In genomic region chr3:111498022-111498421, GRCh38 we compare ENCODE assay signal across 26 cellular contexts. TPM values are rescaled to one million over a fixed set of nuclear protein-coding genes. Genes with fewer than 3 reads are reported as not detected.
"Had no signal": no experiment of that assay in that cellular context is flagged by ENCODE, and none has a peak within 500 bp of the region (broad histone marks: within the 10 kb centered on the region; RNA-seq: fewer than 3 reads in every experiment).

No MANE protein-coding gene starts in this region.

- FAIRE-seq: keratinocyte had no signal

- H3K4me3 Mint-ChIP-seq: naive B cell; nephron; stimulated activated naive B cell treated with anti-CD40 and anti-IgM and Interleukin-4, amounts not matched to agents 10 μg/mL and 1 μg/mL and 100 μg/mL, for 72 hours; stimulated activated naive CD8-positive, alpha-beta T cell treated with anti-CD3 and anti-CD28 coated beads, Interleukin-15, amount 100 ng/mL, for 72 hours had no signal

- DNase-seq: effector memory CD4-positive, alpha-beta T cell; gastrocnemius medialis; heart right ventricle; hypothalamus; left cardiac atrium; left ventricle myocardium superior; mesendoderm; naive B cell; posterior cingulate gyrus; sigmoid colon; stimulated activated CD4-positive, alpha-beta T cell treated with anti-CD3 and anti-CD28 coated beads, Interleukin-2, amount 100 ng/mL, for 24 hours; stimulated activated CD4-positive, alpha-beta T cell treated with anti-CD3 and anti-CD28 coated beads, Interleukin-4, amount 100 ng/mL, for 4 hours; stimulated activated naive B cell treated with anti-CD40 and anti-IgM and Interleukin-4, amounts not matched to agents 10 μg/mL and 1 μg/mL and 100 μg/mL, for 72 hours; stimulated activated naive CD8-positive, alpha-beta T cell treated with anti-CD3 and anti-CD28 coated beads, Interleukin-15, amount 100 ng/mL, for 72 hours; testis had no signal

- H3K9me3 ChIP-seq: gastrocnemius medialis, neutrophil, sigmoid colon, testis had no signal

- H3K27ac ChIP-seq: epithelial cell of prostate, esophagus muscularis mucosa, gastrocnemius medialis, heart right ventricle, neutrophil, sigmoid colon, skin epidermis, testis, tibial nerve had no signal

- H3K36me3 ChIP-seq: esophagus muscularis mucosa, gastrocnemius medialis, heart right ventricle, neutrophil, sigmoid colon, tibial nerve had no signal

- H3K4me1 ChIP-seq: esophagus muscularis mucosa, gastrocnemius medialis, heart right ventricle, sigmoid colon, testis, tibial nerve had no signal

- H3K36me3 Mint-ChIP-seq: naive B cell; stimulated activated naive B cell treated with anti-CD40 and anti-IgM and Interleukin-4, amounts not matched to agents 10 μg/mL and 1 μg/mL and 100 μg/mL, for 72 hours had no signal

- H3K4me1 Mint-ChIP-seq: naive B cell; nephron; stimulated activated naive B cell treated with anti-CD40 and anti-IgM and Interleukin-4, amounts not matched to agents 10 μg/mL and 1 μg/mL and 100 μg/mL, for 72 hours; stimulated activated naive CD8-positive, alpha-beta T cell treated with anti-CD3 and anti-CD28 coated beads, Interleukin-15, amount 100 ng/mL, for 72 hours had no signal

- ATAC-seq: gastrocnemius medialis; heart right ventricle; left cardiac atrium; left ventricle myocardium superior; stimulated activated naive B cell treated with anti-CD40 and anti-IgM and Interleukin-4, amounts not matched to agents 10 μg/mL and 1 μg/mL and 100 μg/mL, for 72 hours; stimulated activated naive CD8-positive, alpha-beta T cell treated with anti-CD3 and anti-CD28 coated beads, Interleukin-15, amount 100 ng/mL, for 72 hours had no signal

- H3K27me3 Mint-ChIP-seq: stimulated activated naive B cell treated with anti-CD40 and anti-IgM and Interleukin-4, amounts not matched to agents 10 μg/mL and 1 μg/mL and 100 μg/mL, for 72 hours; stimulated activated naive CD8-positive, alpha-beta T cell treated with anti-CD3 and anti-CD28 coated beads, Interleukin-15, amount 100 ng/mL, for 72 hours had no signal

- H3K27me3 ChIP-seq: esophagus muscularis mucosa, gastrocnemius medialis, heart right ventricle, neutrophil, sigmoid colon, testis, tibial nerve had no signal

- H3K4me3 ChIP-seq: esophagus muscularis mucosa, gastrocnemius medialis, heart right ventricle, sigmoid colon, skin epidermis, testis, tibial nerve had no signal

- H3K27ac Mint-ChIP-seq: naive B cell; nephron; stimulated activated naive B cell treated with anti-CD40 and anti-IgM and Interleukin-4, amounts not matched to agents 10 μg/mL and 1 μg/mL and 100 μg/mL, for 72 hours; stimulated activated naive CD8-positive, alpha-beta T cell treated with anti-CD3 and anti-CD28 coated beads, Interleukin-15, amount 100 ng/mL, for 72 hours had no signal

RNA-seq across cellular contexts. Expression of gene CD96, which starts 44.0 kb away (rescaled TPM):
- total RNA-seq: fibroblast of villous mesenchyme, lung microvascular endothelial cell, osteocyte, pulmonary artery endothelial cell had no signal
